ENCODE assay signal across 6 cellular contexts in genomic region chr11:64875369-64876225, GRCh38. TPM values are rescaled to one million over a fixed set of nuclear protein-coding genes. Genes with fewer than 3 reads are reported as not detected.
DNase-seq lines count a peak whose midpoint lies in the region; ATAC-seq and TF ChIP-seq lines count a peak whose summit lies in the region.

No MANE protein-coding gene starts in this region.

- TF ChIP-seq POLR2A in uterus (IDR thresholded peaks at IDR 0.05): no peak

- ATAC-seq in right cardiac atrium (no peak), GM21528 (IDR thresholded peaks at IDR 0.05; ENCODE audit: low FRiP score, unreplicated experiment) (no peak)

- H3K9me3 ChIP-seq in left ventricle myocardium inferior (replicated peaks) (no peaks in the 10 kb centered on the region), right cardiac atrium (ENCODE audit: control insufficient read depth, low read length) (no peaks in the 10 kb centered on the region), uterus (no peaks in the 10 kb centered on the region)

- peak overlapping the region; percentile 94 for H3K4me3 ChIP-seq in left ventricle myocardium inferior
- H3K4me3 ChIP-seq in right cardiac atrium (ENCODE audit: low read length): peak overlapping the region; percentile 65
- peak overlapping the region in 1 of 2 donors; percentile 68 for H3K4me3 ChIP-seq in uterus

- DNase-seq in left ventricle myocardium inferior (no peak), cardiac septum (ENCODE audit: low spot score) (no peak), right cardiac atrium (peak in 1 of 3 donors; percentile 69), uterus (no peak), T1000 (lab: John Stamatoyannopoulos, UW) (no peak)

- TF ChIP-seq CTCF in left ventricle myocardium inferior (IDR thresholded peaks at IDR 0.05; ENCODE audit: borderline replicate concordance) (no peak), uterus (IDR thresholded peaks at IDR 0.05) (no peak)

- no peaks in the 10 kb centered on the region for H3K27me3 ChIP-seq in left ventricle myocardium inferior (ENCODE audit: low read depth)
- H3K27me3 ChIP-seq in right cardiac atrium (ENCODE audit: control insufficient read depth, insufficient read depth): no peaks in the 10 kb centered on the region
- H3K27me3 ChIP-seq in uterus: no peaks in the 10 kb centered on the region

- H3K36me3 ChIP-seq in left ventricle myocardium inferior (peaks cover 41% of the 10 kb centered on the region), uterus (no peaks in the 10 kb centered on the region)

- WGBS in right cardiac atrium: 69% methylated on average over 17 of the region's 17 CpGs

- H3K27ac ChIP-seq in left ventricle myocardium inferior (replicated peaks) (peak overlapping the region; percentile 94), right cardiac atrium (ENCODE audit: low read length) (no peak overlapping the region), uterus (peak overlapping the region; percentile 76 to 80)

- intact Hi-C loops in left ventricle myocardium inferior (cut with micrococcal nuclease): no loop called here
- intact Hi-C loops in cardiac septum (cut with DNase I): loop anchor here (2.0 kb wide), 1 partner anchor 21 kb away; no protein-coding TSS in a partner anchor
- intact Hi-C loops in right cardiac atrium (cut with DNase I): no loop called here
- intact Hi-C loops in uterus (cut with DNase I; ENCODE audit: low total_unique reads): no loop called here

- H3K4me1 ChIP-seq in left ventricle myocardium inferior (peaks cover 96% of the 10 kb centered on the region), right cardiac atrium (ENCODE audit: control insufficient read depth, insufficient read depth, low read length) (peaks cover 14% of the 10 kb centered on the region), uterus (peaks cover 0 to 7% of the 10 kb centered on the region in 2 donors)

RNA-seq across cellular contexts. Expression of gene EHD1, which starts 2.8 kb away (rescaled TPM):
- 40.3 TPM for total RNA-seq in left ventricle myocardium inferior
- total RNA-seq in cardiac septum: 50.9 TPM
- 10 to 100 TPM; 23.4 to 35.3 (median 31.4) TPM for total RNA-seq in right cardiac atrium
- 20.8 TPM for polyA plus RNA-seq in right cardiac atrium
- total RNA-seq in uterus: 10 to 100 TPM in 3 of 4 donors, 1 to 10 TPM in 1; 3.5 to 78.7 (median 36.9) TPM

RNA-seq across cellular contexts. Expression of gene CDC42BPG, which starts 31.1 kb away (rescaled TPM):
- total RNA-seq in left ventricle myocardium inferior (1.1 TPM), cardiac septum (1.2 TPM), right cardiac atrium (1 to 10 TPM in 1 of 4 donors, under 1 TPM in 3; 0.39 to 2.3 (median 0.78) TPM), uterus (1 to 10 TPM in 1 of 4 donors, under 1 TPM in 3; under 0.01 to 2.7 (median 0.30) TPM)
- 0.36 TPM for polyA plus RNA-seq in right cardiac atrium

RNA-seq across cellular contexts. Expression of gene ATG2A, which starts 41.4 kb away (rescaled TPM):
- total RNA-seq in left ventricle myocardium inferior: 13.1 TPM
- 14.6 TPM for total RNA-seq in cardiac septum
- 10 to 100 TPM; 13.3 to 17.9 (median 15.3) TPM for total RNA-seq in right cardiac atrium
- polyA plus RNA-seq in right cardiac atrium: 13.6 TPM
- total RNA-seq in uterus: 10 to 100 TPM in 3 of 4 donors, 1 to 10 TPM in 1; 6.8 to 39.6 (median 18.4) TPM

RNA-seq across cellular contexts. Expression of gene PPP2R5B, which starts 48.9 kb away (rescaled TPM):
- total RNA-seq in left ventricle myocardium inferior (22.5 TPM), cardiac septum (24.9 TPM), right cardiac atrium (10 to 100 TPM; 21.7 to 28.0 (median 24.6) TPM), uterus (10 to 100 TPM in 2 of 4 donors, 1 to 10 TPM in 2; 6.7 to 23.4 (median 13.0) TPM)
- polyA plus RNA-seq in right cardiac atrium: 28.9 TPM
